Comparison of ENCODE assay signal across 2 cellular contexts in the genomic region with DNA sequence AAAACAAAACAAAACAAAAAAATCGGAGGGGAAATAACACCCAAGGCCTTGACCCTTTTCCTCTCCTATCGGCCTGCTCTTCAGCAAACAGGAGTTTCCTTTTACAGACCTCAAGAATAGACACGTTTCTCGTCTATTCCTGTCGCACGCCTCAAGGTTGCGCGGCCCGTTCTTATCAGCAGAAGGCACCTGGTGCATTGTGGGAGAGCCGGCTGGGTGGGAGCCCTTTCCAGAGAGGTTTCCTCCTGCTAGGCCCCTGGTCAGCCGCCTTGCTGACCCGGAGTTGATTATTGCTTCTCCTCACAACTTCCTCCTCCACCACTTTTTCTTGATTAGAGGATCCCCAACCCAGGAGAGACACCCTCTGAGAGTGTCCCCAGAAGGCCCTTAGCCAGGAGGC.
TF ChIP-seq lines count a peak whose summit lies in the region.

No MANE protein-coding gene starts in this region.

TF ChIP-seq in liver, 16 proteins besides CTCF, POLR2A, EP300 and RAD21:
- TF ChIP-seq NR2F2 (IDR thresholded peaks at IDR 0.05) (peak; percentile 72), JUND (IDR thresholded peaks at IDR 0.05) (no peak), RXRA (IDR thresholded peaks at IDR 0.05) (no peak), GABPA (IDR thresholded peaks at IDR 0.05 in 1 of 2, conservative IDR thresholded peaks at IDR 0.05 in 1 of 2) (no peak), YY1 (IDR thresholded peaks at IDR 0.05) (no peak), FOXA2 (IDR thresholded peaks at IDR 0.05) (no peak), MAX (IDR thresholded peaks at IDR 0.05) (no peak), HNF4G (IDR thresholded peaks at IDR 0.05) (no peak)

TF ChIP-seq in HepG2, 621 proteins besides CTCF, POLR2A, EP300 and RAD21:
- TF ChIP-seq ZKSCAN8 (CRISPR knock-in tag; IDR thresholded peaks at IDR 0.05; ENCODE audit: borderline replicate concordance), result no peak
- TF ChIP-seq KAT7 (CRISPR knock-in tag; IDR thresholded peaks at IDR 0.05; ENCODE audit: borderline replicate concordance), result no peak
- TF ChIP-seq ZBTB21 (CRISPR knock-in tag; IDR thresholded peaks at IDR 0.05), result no peak
- TF ChIP-seq, protein P1, sequence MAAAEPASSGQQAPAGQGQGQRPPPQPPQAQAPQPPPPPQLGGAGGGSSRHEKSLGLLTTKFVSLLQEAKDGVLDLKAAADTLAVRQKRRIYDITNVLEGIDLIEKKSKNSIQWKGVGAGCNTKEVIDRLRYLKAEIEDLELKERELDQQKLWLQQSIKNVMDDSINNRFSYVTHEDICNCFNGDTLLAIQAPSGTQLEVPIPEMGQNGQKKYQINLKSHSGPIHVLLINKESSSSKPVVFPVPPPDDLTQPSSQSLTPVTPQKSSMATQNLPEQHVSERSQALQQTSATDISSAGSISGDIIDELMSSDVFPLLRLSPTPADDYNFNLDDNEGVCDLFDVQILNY (CRISPR knock-in tag; conservative IDR thresholded peaks at IDR 0.05), result no peak
- no peak for TF ChIP-seq DPF2 (CRISPR knock-in tag; IDR thresholded peaks at IDR 0.05; ENCODE audit: borderline replicate concordance, low read depth)
- TF ChIP-seq RFXANK (CRISPR knock-in tag; IDR thresholded peaks at IDR 0.05), result no peak
- no peak for TF ChIP-seq KDM5B (CRISPR knock-in tag; IDR thresholded peaks at IDR 0.05; ENCODE audit: borderline replicate concordance)
- no peak for TF ChIP-seq ZBTB38 (CRISPR knock-in tag; IDR thresholded peaks at IDR 0.05)
- TF ChIP-seq ZNF460 (CRISPR knock-in tag; IDR thresholded peaks at IDR 0.05; ENCODE audit: borderline replicate concordance), result no peak
- no peak for TF ChIP-seq PCBP2 (optimal IDR thresholded peaks at IDR 0.05; ENCODE audit: low read depth, low read length, poor library complexity, severe bottlenecking)
- TF ChIP-seq NRL (CRISPR knock-in tag; IDR thresholded peaks at IDR 0.05; ENCODE audit: borderline replicate concordance), result no peak
- no peak for TF ChIP-seq SNAI1 (CRISPR knock-in tag; IDR thresholded peaks at IDR 0.05; ENCODE audit: borderline replicate concordance)
